ENCODE assay signal across 17 cellular contexts in the genomic region with DNA sequence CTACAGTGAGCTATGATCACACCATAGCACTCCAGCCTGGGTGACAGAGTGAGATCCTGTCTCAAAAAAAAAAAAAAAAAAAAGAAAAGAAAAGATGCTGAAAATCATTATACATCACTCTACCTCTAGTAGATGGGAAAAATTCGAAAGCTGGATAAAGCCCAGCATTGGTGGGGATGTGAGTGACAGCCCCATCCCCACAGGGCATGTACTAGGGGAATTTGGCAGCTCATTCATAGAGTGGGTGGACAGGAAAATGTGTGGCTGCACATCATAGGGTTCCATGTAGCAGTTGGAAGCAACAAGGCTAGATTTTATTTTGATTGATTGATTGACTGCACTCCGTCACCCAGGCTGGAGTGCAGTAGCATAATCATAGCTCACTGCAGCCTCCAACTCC. TPM values are rescaled to one million over a fixed set of nuclear protein-coding genes. Genes with fewer than 3 reads are reported as not detected.
DNase-seq lines count a peak whose midpoint lies in the region; ATAC-seq, FAIRE-seq and TF ChIP-seq lines count a peak whose summit lies in the region.
"Had no signal": no experiment of that assay in that cellular context is flagged by ENCODE, and none has a peak within 500 bp of the region (broad histone marks: within the 10 kb centered on the region; RNA-seq: fewer than 3 reads in every experiment).

No MANE protein-coding gene starts in this region.

- H3K79me1 ChIP-seq in IMR-90 (ENCODE audit: low read depth in 1 of 2, low read length in 2 of 2) (no peaks in the 10 kb centered on the region; a peak in 1 of 4 replicates), H1 (ENCODE audit: low read depth, low read length) (no peaks in the 10 kb centered on the region)

- H3K27ac ChIP-seq in cardiac muscle cell (peak overlapping the region; percentile 86), left ventricle myocardium inferior (replicated peaks) (no peak overlapping the region), IMR-90 (ENCODE audit: insufficient read depth, low read length) (no peak overlapping the region), H1 (ENCODE audit: low read depth, low read length) (no peak overlapping the region), gastrocnemius medialis (peak overlapping the region; percentile 91 to 99 (median 92)), PC-3 (ENCODE audit: low read length) (no peak overlapping the region)

- H3K18ac ChIP-seq in IMR-90 (ENCODE audit: low read depth, low read length) (peak overlapping the region; percentile 61; the same call in 1 of the 2 replicates), H1 (ENCODE audit: extremely low read depth, low read length) (no peak overlapping the region)

- H2AK5ac ChIP-seq in IMR-90 (ENCODE audit: low read depth, low read length), result no peak overlapping the region
- 0 out of 2 replicates have a peak overlapping the region, but pooled peaks have one; percentile 24 for H2AK5ac ChIP-seq in H1 (ENCODE audit: low read depth, low read length)

- dilution Hi-C loops in IMR-90 (cut with HindIII; ENCODE audit: low sequenced_read_pairs, unreplicated experiment), result no loop called here

- intact Hi-C loops in left ventricle myocardium inferior (cut with micrococcal nuclease), result no loop called here
- intact Hi-C loops in IMR-90 (cut with micrococcal nuclease), result no loop called here
- intact Hi-C loops in gastrocnemius medialis (cut with DNase I; ENCODE audit: low total_unique reads), result no loop called here
- intact Hi-C loops in PC-3 (cut with micrococcal nuclease), result no loop called here
- intact Hi-C loops in posterior vena cava (cut with DNase I), result no loop called here

- H2BK120ac ChIP-seq in IMR-90 (ENCODE audit: low read depth, low read length) (no peak overlapping the region), H1 (replicated peaks; ENCODE audit: low read depth, low read length) (no peak overlapping the region)

- H3K23ac ChIP-seq in IMR-90 (ENCODE audit: low read depth, low read length), result no peak overlapping the region
- H3K23ac ChIP-seq in H1 (ENCODE audit: insufficient read length), result no peak overlapping the region

- H3K4me2 ChIP-seq in IMR-90 (ENCODE audit: low read depth, low read length), result no peak overlapping the region
- no peak overlapping the region for H3K4me2 ChIP-seq in H1 (ENCODE audit: insufficient read depth in 1 of 2, low read depth in 2 of 2, low read length in 2 of 2)
- H3K4me2 ChIP-seq in PC-3 (ENCODE audit: low read length), result no peak overlapping the region

- no peaks in the 10 kb centered on the region for H3K27me3 ChIP-seq in cardiac muscle cell
- H3K27me3 ChIP-seq in left ventricle myocardium inferior (ENCODE audit: low read depth), result no peaks in the 10 kb centered on the region
- no peaks in the 10 kb centered on the region for H3K27me3 ChIP-seq in IMR-90 (ENCODE audit: control insufficient read depth, insufficient read depth, low read length)
- H3K27me3 ChIP-seq in H1 (replicated peaks in 1 of 4; ENCODE audit: control insufficient read depth in 3 of 4, extremely low read depth in 1 of 4, insufficient read depth in 3 of 4, low read length in 3 of 4), result no peaks in the 10 kb centered on the region
- H3K27me3 ChIP-seq in gastrocnemius medialis, result no peaks in the 10 kb centered on the region
- H3K27me3 ChIP-seq in PC-3 (ENCODE audit: low read length), result no peaks in the 10 kb centered on the region

- no peak for TF ChIP-seq POLR2A in IMR-90 (IDR thresholded peaks at IDR 0.05; ENCODE audit: low read depth, low read length)
- TF ChIP-seq POLR2A in H1 (IDR thresholded peaks at IDR 0.05; ENCODE audit: control extremely low read depth in 1 of 2, low read depth in 2 of 2, low read length in 2 of 2), result no peak
- TF ChIP-seq POLR2A in gastrocnemius medialis (IDR thresholded peaks at IDR 0.05), result no peak

- H4K8ac ChIP-seq in IMR-90 (ENCODE audit: low read depth in 2 of 2, low read length in 2 of 2) (no peak overlapping the region; a peak in 1 of 4 replicates), H1 (ENCODE audit: extremely low read depth, insufficient read depth, low read length) (no peak overlapping the region)

- POLR2A ChIA-PET in IMR-90 (lab: Charles Lee; ENCODE audit: unreplicated experiment), result interaction anchor here (0.6 kb wide), 1 partner anchor 191 kb away, joined by 11 read pairs; no protein-coding TSS in a partner anchor
- POLR2A ChIA-PET in H1 (lab: Charles Lee; ENCODE audit: partially characterized antibody), result interaction anchor here (0.7 to 1.5 kb wide), 3 partner anchors 11 to 53 kb away, joined by 3 to 5 read pairs (median 3); no protein-coding TSS in a partner anchor
- POLR2A ChIA-PET in PC-3 (lab: Charles Lee; ENCODE audit: unreplicated experiment), result no interaction called here

- no CpG with 5 or more reads among the region's 2 CpGs for WGBS in IMR-90 (ENCODE audit: extremely low coverage in 2 of 2, insufficient read length in 1 of 2), 2 experiments
- 94% methylated on average over 2 of the region's 2 CpGs; no CpG with 5 or more reads in 1 of the 2 experiments for WGBS in H1 (ENCODE audit: extremely low coverage in 1 of 2, insufficient coverage in 1 of 2, insufficient read length in 1 of 2, insufficient replicate concordance in 2 of 2, low coverage in 1 of 2, low lambda C conversion rate in 2 of 2, missing lambda C conversion rate in 1 of 2), 2 experiments

- TF ChIP-seq RAD21 in IMR-90 (IDR thresholded peaks at IDR 0.05; ENCODE audit: low read length) (no peak), H1 (IDR thresholded peaks at IDR 0.05 in 1 of 2, conservative IDR thresholded peaks at IDR 0.05 in 1 of 2; ENCODE audit: low read depth in 2 of 2, low read length in 2 of 2) (no peak)

- H3K9me3 ChIP-seq in cardiac muscle cell (ENCODE audit: low read depth) (no peaks in the 10 kb centered on the region), left ventricle myocardium inferior (replicated peaks) (no peaks in the 10 kb centered on the region), IMR-90 (ENCODE audit: control insufficient read depth, insufficient read depth, low read length) (no peaks in the 10 kb centered on the region), H1 (ENCODE audit: insufficient read depth in 2 of 2, low read depth in 1 of 2, low read length in 1 of 2) (no peaks in the 10 kb centered on the region), gastrocnemius medialis (no peaks in the 10 kb centered on the region), PC-3 (ENCODE audit: low read length) (no peaks in the 10 kb centered on the region)

- H3K9me1 ChIP-seq in IMR-90 (ENCODE audit: insufficient read depth, low read length), result no peaks in the 10 kb centered on the region

- H4K5ac ChIP-seq in IMR-90 (ENCODE audit: low read depth, low read length) (no peak overlapping the region), H1 (ENCODE audit: insufficient read length, low read depth, low read length) (no peak overlapping the region)

- H2BK20ac ChIP-seq in IMR-90 (ENCODE audit: low read depth, low read length) (no peak overlapping the region), H1 (ENCODE audit: low read length) (no peak overlapping the region)

- no peaks in the 10 kb centered on the region for H3F3A ChIP-seq in PC-3 (ENCODE audit: low read length, unreplicated experiment)

- H3K79me2 ChIP-seq in H1 (ENCODE audit: control insufficient read depth in 1 of 2, insufficient read depth in 2 of 2, low read length in 2 of 2), result no peaks in the 10 kb centered on the region
- H3K79me2 ChIP-seq in PC-3 (ENCODE audit: low read length), result no peaks in the 10 kb centered on the region

- FAIRE-seq in H1 (lab: Jason Lieb, UNC), result no peak
- FAIRE-seq: A204.1, D721Med, HepG2, HTR-8/SVneo had no signal

- H3K4me3 ChIP-seq in cardiac muscle cell (no peak overlapping the region), left ventricle myocardium inferior (no peak overlapping the region), IMR-90 (ENCODE audit: insufficient read depth, low read depth, low read length) (no peak overlapping the region), H1 (ENCODE audit: extremely low read depth in 1 of 4, insufficient read depth in 2 of 4, low read depth in 3 of 4, low read length in 4 of 4) (no peak overlapping the region), gastrocnemius medialis (no peak overlapping the region), PC-3 (ENCODE audit: low read length) (no peak overlapping the region)

- no peak for DNase-seq in cardiac muscle cell (ENCODE audit: low read depth in 1 of 2, low spot score in 1 of 2)
- no peak for DNase-seq in left ventricle myocardium inferior
- no peak for DNase-seq in IMR-90
- DNase-seq in H1 (ENCODE audit: low read depth in 1 of 2, low spot score in 2 of 2), result no peak
- DNase-seq in gastrocnemius medialis, result no peak
- DNase-seq in PC-3, result no peak
- no peak for DNase-seq in GM19238 (ENCODE audit: insufficient read length, low spot score)
- no peak for DNase-seq in posterior vena cava (ENCODE audit: low spot score)
- DNase-seq: CD8-positive, alpha-beta T cell; COR-L47; DMS153; GDM1; HCEC 1CT had no signal

- H2BK15ac ChIP-seq in IMR-90 (ENCODE audit: low read depth, low read length) (no peak overlapping the region), H1 (ENCODE audit: low read length) (no peak overlapping the region)

- BruUV-seq in IMR-90 (replicated peaks; lab: Mats Ljungman, UMichigan) (no TSS peak), PC-3 (replicated peaks; lab: Mats Ljungman, UMichigan) (no TSS peak)

- H4K91ac ChIP-seq in IMR-90 (ENCODE audit: insufficient read depth, low read depth, low read length) (no peak overlapping the region; the same call in 1 of the 2 replicates), H1 (replicated peaks; ENCODE audit: insufficient read length, low read length) (no peak overlapping the region)

- H3K9ac ChIP-seq in IMR-90 (ENCODE audit: low read depth, low read length) (no peak overlapping the region), H1 (replicated peaks in 1 of 4; ENCODE audit: extremely low read depth in 1 of 4, low read depth in 3 of 4, low read length in 3 of 4) (no peak overlapping the region), PC-3 (ENCODE audit: low read length) (no peak overlapping the region)

- H3K4ac ChIP-seq in IMR-90 (ENCODE audit: low read depth, low read length), result no peak overlapping the region
- no peak overlapping the region for H3K4ac ChIP-seq in H1 (replicated peaks; ENCODE audit: insufficient read length, low read depth, low read length)

- no peaks in the 10 kb centered on the region for H3K9me2 ChIP-seq in PC-3 (replicated peaks; ENCODE audit: low read length)

- H4K20me1 ChIP-seq in IMR-90 (ENCODE audit: insufficient read depth, low read length), result no peaks in the 10 kb centered on the region; the same call in 1 of the 2 replicates
- peaks cover 0 to 2% of the 10 kb centered on the region in 2 experiments for H4K20me1 ChIP-seq in H1 (replicated peaks in 1 of 2; ENCODE audit: control insufficient read depth in 1 of 2, insufficient read depth in 2 of 2, low read length in 2 of 2)
- no peaks in the 10 kb centered on the region for H4K20me1 ChIP-seq in PC-3 (ENCODE audit: low read length)

- H2BK12ac ChIP-seq in H1 (ENCODE audit: low read depth, low read length), result no peak overlapping the region

- no peak overlapping the region for H2AK9ac ChIP-seq in IMR-90 (replicated peaks; ENCODE audit: low read depth, low read length, poor library complexity)

- ATAC-seq in IMR-90 (ENCODE audit: low read depth) (no peak), gastrocnemius medialis (no peak), PC-3 (no peak)
- ATAC-seq: CD8-positive, alpha-beta T cell had no signal

- in situ Hi-C loops in IMR-90 (cut with MboI; ENCODE audit: low sequenced_read_pairs) (no loop called here), gastrocnemius medialis (cut with MboI; ENCODE audit: low sequenced_read_pairs in 4 of 4) (loop anchor here (10.0 to 25.0 kb wide), 2 partner anchors 423 to 480 kb away; no protein-coding TSS in a partner anchor)

- H3K36me3 ChIP-seq in cardiac muscle cell (no peaks in the 10 kb centered on the region), left ventricle myocardium inferior (no peaks in the 10 kb centered on the region), IMR-90 (ENCODE audit: control insufficient read depth, insufficient read depth, low read length) (0 out of 2 replicates have a peak, but pooled peaks cover 3% of the 10 kb centered on the region), H1 (ENCODE audit: control insufficient read depth in 2 of 4, insufficient read depth in 4 of 4, low read length in 3 of 4) (peaks cover 0 to 6% (median 0%) of the 10 kb centered on the region in 4 experiments; a peak in 2 of 8 replicates), gastrocnemius medialis (no peaks in the 10 kb centered on the region), PC-3 (ENCODE audit: low read depth, low read length) (peaks cover 3% of the 10 kb centered on the region; the same call in 1 of the 2 replicates)

- H2AFZ ChIP-seq in IMR-90 (replicated peaks; ENCODE audit: low read length, poor library complexity) (no peak overlapping the region), H1 (ENCODE audit: low read length) (no peak overlapping the region), PC-3 (ENCODE audit: low read length) (no peak overlapping the region)

- CTCF ChIA-PET in IMR-90 (lab: Yijun Ruan, JAX), result interaction anchor here (0.7 to 1.1 kb wide), 2 partner anchors 11 to 316 kb away, joined by 3 read pairs; no protein-coding TSS in a partner anchor
- CTCF ChIA-PET in H1 (lab: Charles Lee; ENCODE audit: partially characterized antibody), result interaction anchor here (0.5 to 4.9 kb wide), 14 partner anchors 10 to 427 kb away, joined by 3 to 22 read pairs (median 3); no protein-coding TSS in a partner anchor
- CTCF ChIA-PET in PC-3 (lab: Charles Lee), result no interaction called here

- TF ChIP-seq CTCF in cardiac muscle cell (IDR thresholded peaks at IDR 0.05; ENCODE audit: low read depth, low read length) (no peak), left ventricle myocardium inferior (IDR thresholded peaks at IDR 0.05; ENCODE audit: borderline replicate concordance) (no peak), IMR-90 (conservative IDR thresholded peaks at IDR 0.05; ENCODE audit: low read depth, low read length) (no peak), H1 (IDR thresholded peaks at IDR 0.05; ENCODE audit: control extremely low read depth in 1 of 3, insufficient read depth in 1 of 3, low read depth in 1 of 3, low read length in 3 of 3) (no peak), gastrocnemius medialis (IDR thresholded peaks at IDR 0.05 in 4 of 5, conservative IDR thresholded peaks at IDR 0.05 in 1 of 5) (no peak), PC-3 (conservative IDR thresholded peaks at IDR 0.05; ENCODE audit: low read depth, low read length) (no peak)

- H3K56ac ChIP-seq in IMR-90 (ENCODE audit: extremely low read depth, insufficient read depth, low read length), result no peak overlapping the region
- no peak overlapping the region for H3K56ac ChIP-seq in H1 (replicated peaks; ENCODE audit: insufficient read length, low read depth, low read length)

- H3K4me1 ChIP-seq in cardiac muscle cell (ENCODE audit: low read depth), result peaks cover 15% of the 10 kb centered on the region
- peaks cover 35% of the 10 kb centered on the region for H3K4me1 ChIP-seq in left ventricle myocardium inferior
- H3K4me1 ChIP-seq in IMR-90 (ENCODE audit: control insufficient read depth, insufficient read depth, low read length), result peaks cover 11% of the 10 kb centered on the region
- H3K4me1 ChIP-seq in H1 (replicated peaks in 1 of 4; ENCODE audit: control insufficient read depth in 3 of 4, insufficient read depth in 4 of 4, low read length in 3 of 4), result peaks cover 0 to 6% (median 4%) of the 10 kb centered on the region in 4 experiments; a peak in 6 of 7 replicates
- H3K4me1 ChIP-seq in gastrocnemius medialis, result peaks cover 36 to 44% of the 10 kb centered on the region in 2 donors
- no peaks in the 10 kb centered on the region for H3K4me1 ChIP-seq in PC-3 (ENCODE audit: insufficient read depth, low read length)

- no peaks in the 10 kb centered on the region for H3K23me2 ChIP-seq in H1 (ENCODE audit: low read depth, low read length)

- no peak overlapping the region for H3K14ac ChIP-seq in IMR-90 (replicated peaks; ENCODE audit: low read depth, low read length)
- no peak overlapping the region for H3K14ac ChIP-seq in H1 (ENCODE audit: insufficient read length)

- no peak for TF ChIP-seq EP300 in H1 (IDR thresholded peaks at IDR 0.05; ENCODE audit: borderline replicate concordance in 1 of 2, low read depth in 2 of 2, low read length in 2 of 2)

- peak overlapping the region; percentile 9 for H2BK5ac ChIP-seq in IMR-90 (ENCODE audit: low read depth, low read length, poor library complexity, severe bottlenecking)
- no peak overlapping the region for H2BK5ac ChIP-seq in H1 (ENCODE audit: low read depth, low read length)

RNA-seq across cellular contexts. Expression of a gene that starts 42.0 kb away (rescaled TPM):
- total RNA-seq in cardiac muscle cell, result 66.4 and 78.8 TPM in 2 replicates
- 130 and 165 TPM in 2 replicates for polyA plus RNA-seq in cardiac muscle cell
- 36.8 TPM for total RNA-seq in left ventricle myocardium inferior
- total RNA-seq in IMR-90 (2012; rRNA removed), result 43.7 and 52.8 TPM in 2 replicates
- polyA plus RNA-seq in IMR-90 (2012; rRNA removed), result 87.9 and 102 TPM in 2 replicates
- 107 and 112 TPM in 2 replicates for polyA plus RNA-seq in IMR-90 (2012; cell fraction: cytosol; rRNA removed)
- polyA plus RNA-seq in IMR-90 (2012; cell fraction: nucleus; rRNA removed; ENCODE audit: low replicate concordance), result 25.7 and 42.9 TPM in 2 replicates
- 81.8 and 82.0 TPM in 2 replicates for total RNA-seq in H1 (2021; fragmentation: NEBNext Ultra II Directional; extraction: Animal tissue kit (Norgen Biotek cat#: 25700))
- polyA plus RNA-seq in H1 (2011; rRNA removed), result 97.1 and 105 TPM in 2 replicates
- 93.0 TPM for polyA plus RNA-seq in H1 (2011; cell fraction: cytosol; rRNA removed)
- 84.9 TPM for polyA plus RNA-seq in H1 (2011; cell fraction: nucleus; rRNA removed)
- 102 to 123 TPM (median 115 TPM) in 4 replicates for polyA plus RNA-seq in H1 (2012, experiment 1 of 2)
- 122 TPM for polyA plus RNA-seq in H1 (2012, experiment 2 of 2)
- 81.1 TPM for polyA plus RNA-seq in H1 (2013, experiment 1 of 2)
- polyA plus RNA-seq in H1 (2013, experiment 2 of 2), result 86.4 TPM
- polyA minus RNA-seq in H1 (2011; rRNA and poly(A)+ RNA removed), result 32.7 and 33.0 TPM in 2 replicates
- polyA minus RNA-seq in H1 (2011; cell fraction: cytosol; rRNA and poly(A)+ RNA removed), result 28.1 TPM
- 20.0 TPM for polyA minus RNA-seq in H1 (2011; cell fraction: nucleus; rRNA and poly(A)+ RNA removed)
- 100 to 1,000 TPM; 100 to 180 (median 152) TPM for total RNA-seq in gastrocnemius medialis
- total RNA-seq in PC-3 (2014; rRNA removed), result 164 and 192 TPM in 2 replicates
- 10 to 100 TPM; 26.4 to 33.5 TPM for total RNA-seq in posterior vena cava

RNA-seq across cellular contexts. Expression of a gene that starts 42.1 kb away (rescaled TPM):
- total RNA-seq in cardiac muscle cell, result 52.4 and 57.3 TPM in 2 replicates
- polyA plus RNA-seq in cardiac muscle cell, result 51.7 and 54.2 TPM in 2 replicates
- 37.2 TPM for total RNA-seq in left ventricle myocardium inferior
- total RNA-seq in IMR-90 (2012; rRNA removed), result 12.2 and 12.8 TPM in 2 replicates
- 42.6 and 45.6 TPM in 2 replicates for polyA plus RNA-seq in IMR-90 (2012; rRNA removed)
- 18.6 and 55.2 TPM in 2 replicates for polyA plus RNA-seq in IMR-90 (2012; cell fraction: cytosol; rRNA removed)
- polyA plus RNA-seq in IMR-90 (2012; cell fraction: nucleus; rRNA removed; ENCODE audit: low replicate concordance), result 129 TPM in 2 replicates
- total RNA-seq in H1 (2021; fragmentation: NEBNext Ultra II Directional; extraction: Animal tissue kit (Norgen Biotek cat#: 25700)), result 60.5 and 61.1 TPM in 2 replicates
- 96.8 and 110 TPM in 2 replicates for polyA plus RNA-seq in H1 (2011; rRNA removed)
- polyA plus RNA-seq in H1 (2011; cell fraction: cytosol; rRNA removed), result 71.4 TPM
- 196 TPM for polyA plus RNA-seq in H1 (2011; cell fraction: nucleus; rRNA removed)
- polyA plus RNA-seq in H1 (2012, experiment 1 of 2), result 37.4 to 68.7 TPM (median 63.1 TPM) in 4 replicates
- polyA plus RNA-seq in H1 (2012, experiment 2 of 2), result 49.0 TPM
- 64.8 TPM for polyA plus RNA-seq in H1 (2013, experiment 1 of 2)
- 66.3 TPM for polyA plus RNA-seq in H1 (2013, experiment 2 of 2)
- 116 and 125 TPM in 2 replicates for polyA minus RNA-seq in H1 (2011; rRNA and poly(A)+ RNA removed)
- 46.4 TPM for polyA minus RNA-seq in H1 (2011; cell fraction: cytosol; rRNA and poly(A)+ RNA removed)
- 41.6 TPM for polyA minus RNA-seq in H1 (2011; cell fraction: nucleus; rRNA and poly(A)+ RNA removed)
- 10 to 100 TPM; 27.2 to 71.9 (median 43.7) TPM for total RNA-seq in gastrocnemius medialis
- total RNA-seq in PC-3 (2014; rRNA removed), result 23.6 and 26.9 TPM in 2 replicates
- 10 to 100 TPM; 23.7 to 28.1 TPM for total RNA-seq in posterior vena cava

Comparison
In these comparisons a context has a peak if more than half of its experiments do, and no peak if none do; other contexts are left out.
1. H3K27ac ChIP-seq: peak in cardiac muscle cell (single experiment) and gastrocnemius medialis (4 of 4); none in left ventricle myocardium inferior (single experiment), IMR-90 (single experiment), H1 (single experiment) and PC-3 (single experiment).